ENCODE assay signal across 13 cellular contexts in the genomic region with DNA sequence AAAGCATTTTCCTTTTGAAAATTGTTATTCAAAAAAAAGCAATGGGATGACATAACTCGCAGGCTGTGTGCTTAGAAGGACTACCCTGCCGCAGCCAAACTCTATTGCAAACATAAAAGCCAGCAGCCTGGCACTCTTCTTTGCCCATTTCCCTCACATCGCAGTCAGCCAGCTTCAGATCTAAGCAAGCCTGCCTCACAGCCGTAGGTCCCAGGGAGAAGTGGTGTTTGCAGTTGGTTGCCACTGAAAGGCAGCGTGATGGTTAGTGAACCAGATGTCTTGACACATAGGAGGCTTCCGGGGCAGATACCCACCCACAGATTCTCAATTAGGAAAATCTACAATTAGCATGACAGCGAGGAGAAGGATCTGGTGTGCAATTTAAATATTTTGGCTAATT.
DNase-seq lines count a peak whose midpoint lies in the region; ATAC-seq and TF ChIP-seq lines count a peak whose summit lies in the region.
"Had no signal": no experiment of that assay in that cellular context is flagged by ENCODE, and none has a peak within 500 bp of the region (broad histone marks: within the 10 kb centered on the region; RNA-seq: fewer than 3 reads in every experiment).

No MANE protein-coding gene starts in this region.

- CTCF ChIA-PET in activated CD8-positive, alpha-beta memory T cell treated with anti-CD3 and anti-CD28 coated beads, Interleukin-2, amount 10 ng/mL, durations not matched to agents 7 days and 5 days (lab: Charles Lee): no interaction called here

- H3K36me3 Mint-ChIP-seq in activated CD8-positive, alpha-beta memory T cell treated with anti-CD3 and anti-CD28 coated beads, Interleukin-2, amount 10 ng/mL, durations not matched to agents 7 days and 5 days: peaks cover 32% of the 10 kb centered on the region

- intact Hi-C loops in psoas muscle (cut with DNase I): no loop called here

- WGBS in psoas muscle, 3 donors: 60 to 71% (median 68%) methylated on average over 7 of the region's 7 CpGs

- peak; percentile 27 for ATAC-seq in activated CD8-positive, alpha-beta memory T cell treated with anti-CD3 and anti-CD28 coated beads, Interleukin-2, amount 10 ng/mL, durations not matched to agents 7 days and 5 days
- ATAC-seq in HG02798 (IDR thresholded peaks at IDR 0.05; ENCODE audit: poor library complexity, unreplicated experiment) (no peak), HG03025 (IDR thresholded peaks at IDR 0.05; ENCODE audit: low FRiP score, unreplicated experiment) (no peak), psoas muscle (no peak)

- no peaks in the 10 kb centered on the region for H3K9me3 ChIP-seq in psoas muscle

- TF ChIP-seq CTCF in psoas muscle (IDR thresholded peaks at IDR 0.05): no peak

- no peaks in the 10 kb centered on the region for H3K36me3 ChIP-seq in psoas muscle (ENCODE audit: insufficient read depth in 1 of 2, low read depth in 1 of 2)
- H3K36me3 ChIP-seq: suprapubic skin had no signal

- DNase-seq in NCI-H2107 treated with DMSO at 0.1 percent for 48 hours (lab: John Stamatoyannopoulos, UW; ENCODE audit: unreplicated experiment): peak; percentile 74
- DNase-seq in activated CD8-positive, alpha-beta memory T cell treated with anti-CD3 and anti-CD28 coated beads, Interleukin-2, amount 10 ng/mL, durations not matched to agents 7 days and 5 days: peak; percentile 57
- peak; percentile 39 for DNase-seq in cerebellum (ENCODE audit: low spot score)
- peak; percentile 37 for DNase-seq in stimulated activated CD4-positive, alpha-beta T cell treated with anti-CD3 and anti-CD28 coated beads, Interleukin-4, amount 100 ng/mL, for 24 hours
- no peak for DNase-seq in KBM-7
- DNase-seq in psoas muscle: no peak
- DNase-seq: Caco-2, MV-4-11 had no signal

- in situ Hi-C loops in KBM-7 (cut with MboI; ENCODE audit: low pct_unique_long_range_greater_than_20kb, low sequenced_read_pairs): no loop called here

- H3K27ac Mint-ChIP-seq in activated CD8-positive, alpha-beta memory T cell treated with anti-CD3 and anti-CD28 coated beads, Interleukin-2, amount 10 ng/mL, durations not matched to agents 7 days and 5 days: peak overlapping the region; percentile 12

- H3K4me1 ChIP-seq in psoas muscle: no peaks in the 10 kb centered on the region
- H3K4me1 ChIP-seq: Caco-2, parathyroid adenoma, suprapubic skin had no signal

- H3K4me3 ChIP-seq in psoas muscle: no peak overlapping the region
- H3K4me3 ChIP-seq: suprapubic skin had no signal

- peaks cover 5% of the 10 kb centered on the region for H3K9me3 Mint-ChIP-seq in activated CD8-positive, alpha-beta memory T cell treated with anti-CD3 and anti-CD28 coated beads, Interleukin-2, amount 10 ng/mL, durations not matched to agents 7 days and 5 days (ENCODE audit: low read depth)

- H3K27ac ChIP-seq in psoas muscle: no peak overlapping the region
- H3K27ac ChIP-seq: epithelial cell of prostate, parathyroid adenoma, suprapubic skin had no signal

- H3K4me3 Mint-ChIP-seq in activated CD8-positive, alpha-beta memory T cell treated with anti-CD3 and anti-CD28 coated beads, Interleukin-2, amount 10 ng/mL, durations not matched to agents 7 days and 5 days: no peak overlapping the region

- H3K27me3 ChIP-seq in psoas muscle (ENCODE audit: insufficient read depth in 3 of 3, low read length in 2 of 3): no peaks in the 10 kb centered on the region

- peaks cover 39% of the 10 kb centered on the region for H3K4me1 Mint-ChIP-seq in activated CD8-positive, alpha-beta memory T cell treated with anti-CD3 and anti-CD28 coated beads, Interleukin-2, amount 10 ng/mL, durations not matched to agents 7 days and 5 days

- H3K27me3 Mint-ChIP-seq in activated CD8-positive, alpha-beta memory T cell treated with anti-CD3 and anti-CD28 coated beads, Interleukin-2, amount 10 ng/mL, durations not matched to agents 7 days and 5 days: no peaks in the 10 kb centered on the region

Comparison
In these comparisons a context has a peak if more than half of its experiments do, and no peak if none do; other contexts are left out.
1. DNase-seq: peak in NCI-H2107 treated with DMSO at 0.1 percent for 48 hours (single experiment), activated CD8-positive, alpha-beta memory T cell treated with anti-CD3 and anti-CD28 coated beads, Interleukin-2, amount 10 ng/mL, durations not matched to agents 7 days and 5 days (single experiment), cerebellum (single experiment) and stimulated activated CD4-positive, alpha-beta T cell treated with anti-CD3 and anti-CD28 coated beads, Interleukin-4, amount 100 ng/mL, for 24 hours (single experiment); none in KBM-7 (single experiment) and psoas muscle (0 of 2).